27 cellular contexts compared by ENCODE assay signal in the genomic region with DNA sequence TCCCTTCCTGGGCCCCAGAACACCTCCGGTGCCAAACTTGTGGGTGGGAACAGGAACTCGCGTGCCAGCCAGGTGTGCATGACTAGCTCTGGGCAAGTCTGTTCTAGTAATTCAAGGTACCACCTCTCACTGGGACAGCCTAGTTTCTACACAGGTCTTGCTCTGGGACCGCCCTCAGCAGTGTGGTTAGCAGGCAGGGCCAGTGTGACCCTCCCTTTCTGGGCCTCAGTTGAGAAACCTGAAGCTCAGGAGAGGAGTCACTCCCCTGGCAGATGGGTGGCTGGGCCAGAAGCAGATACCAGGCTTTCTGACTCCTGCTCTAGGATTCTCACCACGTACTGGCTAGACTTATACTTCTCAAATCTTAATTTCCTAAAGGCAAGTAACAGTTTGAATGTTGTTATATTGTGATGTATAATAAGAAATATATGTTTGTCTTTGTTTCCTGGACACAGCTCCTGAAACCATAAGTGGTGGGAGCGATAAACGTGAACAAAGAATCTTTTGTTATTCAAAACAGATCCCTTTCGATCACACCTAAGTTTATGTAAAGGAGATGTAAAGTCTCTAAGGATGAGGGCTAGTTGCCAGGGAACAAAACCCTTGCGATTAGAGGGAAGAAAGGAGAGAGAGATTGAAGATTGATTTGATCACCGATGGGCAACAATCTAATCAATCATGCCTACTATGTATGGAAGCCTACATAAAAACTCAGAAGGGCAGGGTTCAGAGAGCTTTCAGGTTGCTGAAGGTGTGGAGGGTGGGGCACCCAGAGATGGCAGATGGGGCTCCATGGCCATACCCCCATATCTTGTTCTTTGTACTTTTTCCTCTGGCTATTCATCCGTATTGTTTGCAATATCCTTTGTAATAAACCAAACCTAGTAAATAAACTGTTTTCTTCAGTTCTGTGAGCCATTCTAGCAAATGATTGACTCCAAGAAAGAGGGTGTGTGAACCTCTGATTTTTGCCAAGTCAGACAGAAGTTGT. TPM values are rescaled to one million over a fixed set of nuclear protein-coding genes. Genes with fewer than 3 reads are reported as not detected.
DNase-seq lines count a peak whose midpoint lies in the region; ATAC-seq, FAIRE-seq and TF ChIP-seq lines count a peak whose summit lies in the region.
"Had no signal": no experiment of that assay in that cellular context is flagged by ENCODE, and none has a peak within 500 bp of the region (broad histone marks: within the 10 kb centered on the region; RNA-seq: fewer than 3 reads in every experiment).

No MANE protein-coding gene starts in this region.

- H3K4me1 Mint-ChIP-seq in activated naive CD8-positive, alpha-beta T cell treated with anti-CD3 and anti-CD28 coated beads for 36 hours: peaks cover 2% of the 10 kb centered on the region
- H3K4me1 Mint-ChIP-seq: activated B cell treated with CpG ODN at 0.5 μM for 24 hours; CD8-positive, alpha-beta memory T cell; naive thymus-derived CD8-positive, alpha-beta T cell had no signal

- H3K27ac ChIP-seq in right lobe of liver (peak overlapping the region in 2 of 3 donors; percentile 61 to 86), urinary bladder (ENCODE audit: low read depth) (peak overlapping the region; percentile 34)
- H3K27ac ChIP-seq: hepatocyte, SJCRH30 had no signal

- intact Hi-C loops in right lobe of liver (cut with DNase I): no loop called here
- intact Hi-C loops in sciatic nerve (cut with DNase I): no loop called here

- DNase-seq in LoVo (ENCODE audit: low spot score): peak; percentile 88
- DNase-seq in bronchial epithelial cell (ENCODE audit: low read depth): peak; percentile 99
- DNase-seq in right lobe of liver: no peak
- DNase-seq in activated naive CD8-positive, alpha-beta T cell treated with anti-CD3 and anti-CD28 coated beads for 36 hours: no peak
- DNase-seq in sciatic nerve (ENCODE audit: low spot score): no peak
- DNase-seq: activated B cell treated with CpG ODN at 0.5 μM for 24 hours; activated CD8-positive, alpha-beta T cell treated with anti-CD3 and anti-CD28 coated beads, Interleukin-2, amount 10 ng/mL, durations not matched to agents 7 days and 5 days; activated naive CD4-positive, alpha-beta T cell treated with anti-CD3 and anti-CD28 coated beads, Interleukin-2, amount 50 U/mL, for 16 hours; activated T-cell treated with anti-CD3 and anti-CD28 coated beads, Interleukin-2, amount 50 U/mL, for 24 hours; CD8-positive, alpha-beta memory T cell; Kasumi-1; naive thymus-derived CD8-positive, alpha-beta T cell; NCI-H1105; NCI-H748 treated with DMSO at 0.1 percent for 48 hours; SJCRH30; substantia nigra had no signal

- no peak for ATAC-seq in right lobe of liver
- no peak for ATAC-seq in HG03280 (IDR thresholded peaks at IDR 0.05; ENCODE audit: unreplicated experiment)
- no peak for ATAC-seq in sciatic nerve
- ATAC-seq: activated CD8-positive, alpha-beta T cell treated with anti-CD3 and anti-CD28 coated beads, Interleukin-2, amount 10 ng/mL, durations not matched to agents 7 days and 5 days; naive thymus-derived CD8-positive, alpha-beta T cell had no signal

- H3K4me3 Mint-ChIP-seq in activated naive CD8-positive, alpha-beta T cell treated with anti-CD3 and anti-CD28 coated beads for 36 hours: no peak overlapping the region
- H3K4me3 Mint-ChIP-seq: activated B cell treated with CpG ODN at 0.5 μM for 24 hours; activated CD8-positive, alpha-beta T cell treated with anti-CD3 and anti-CD28 coated beads, Interleukin-2, amount 10 ng/mL, durations not matched to agents 7 days and 5 days; activated T-cell treated with anti-CD3 and anti-CD28 coated beads, Interleukin-2, amount 50 U/mL, for 24 hours; CD8-positive, alpha-beta memory T cell; memory B cell; naive thymus-derived CD8-positive, alpha-beta T cell had no signal

- TF ChIP-seq POLR2A in right lobe of liver (IDR thresholded peaks at IDR 0.05): no peak

- no peak overlapping the region for H3K27ac Mint-ChIP-seq in activated naive CD8-positive, alpha-beta T cell treated with anti-CD3 and anti-CD28 coated beads for 36 hours
- H3K27ac Mint-ChIP-seq: activated B cell treated with CpG ODN at 0.5 μM for 24 hours; activated CD8-positive, alpha-beta T cell treated with anti-CD3 and anti-CD28 coated beads, Interleukin-2, amount 10 ng/mL, durations not matched to agents 7 days and 5 days; activated T-cell treated with anti-CD3 and anti-CD28 coated beads, Interleukin-2, amount 50 U/mL, for 24 hours; memory B cell; naive thymus-derived CD8-positive, alpha-beta T cell; progenitor cell of endocrine pancreas had no signal

- no peaks in the 10 kb centered on the region for H3K36me3 ChIP-seq in bronchial epithelial cell (ENCODE audit: control insufficient read depth, insufficient read depth, low read length)
- no peaks in the 10 kb centered on the region for H3K36me3 ChIP-seq in right lobe of liver
- H3K36me3 ChIP-seq in urinary bladder (ENCODE audit: insufficient read depth): no peaks in the 10 kb centered on the region
- H3K36me3 ChIP-seq: SJCRH30 had no signal

- FAIRE-seq in bronchial epithelial cell (lab: Jason Lieb, UNC): peak; percentile 99
- FAIRE-seq: astrocyte, GM18507 had no signal

- no peaks in the 10 kb centered on the region for H3K9me3 Mint-ChIP-seq in activated naive CD8-positive, alpha-beta T cell treated with anti-CD3 and anti-CD28 coated beads for 36 hours
- H3K9me3 Mint-ChIP-seq: activated B cell treated with CpG ODN at 0.5 μM for 24 hours; activated T-cell treated with anti-CD3 and anti-CD28 coated beads, Interleukin-2, amount 50 U/mL, for 24 hours; CD8-positive, alpha-beta memory T cell; memory B cell had no signal

- no peak for TF ChIP-seq CTCF in bronchial epithelial cell (IDR thresholded peaks at IDR 0.05; ENCODE audit: insufficient read depth, low read length, severe bottlenecking)
- no peak for TF ChIP-seq CTCF in right lobe of liver (IDR thresholded peaks at IDR 0.05)

- H3K4me1 ChIP-seq in right lobe of liver (peaks cover 0 to 45% (median 4%) of the 10 kb centered on the region in 4 donors), urinary bladder (ENCODE audit: insufficient read depth) (no peaks in the 10 kb centered on the region)
- H3K4me1 ChIP-seq: SJCRH30 had no signal

- no peaks in the 10 kb centered on the region for H3K27me3 ChIP-seq in bronchial epithelial cell (ENCODE audit: control insufficient read depth, insufficient read depth, low read length)
- no peaks in the 10 kb centered on the region for H3K27me3 ChIP-seq in right lobe of liver
- H3K27me3 ChIP-seq: hepatocyte, SJCRH30 had no signal

- no peaks in the 10 kb centered on the region for H3K9me3 ChIP-seq in right lobe of liver
- H3K9me3 ChIP-seq: SJCRH30 had no signal

- peaks cover 4% of the 10 kb centered on the region for H3K27me3 Mint-ChIP-seq in activated naive CD8-positive, alpha-beta T cell treated with anti-CD3 and anti-CD28 coated beads for 36 hours
- H3K27me3 Mint-ChIP-seq: progenitor cell of endocrine pancreas had no signal

- no peaks in the 10 kb centered on the region for H3K36me3 Mint-ChIP-seq in activated naive CD8-positive, alpha-beta T cell treated with anti-CD3 and anti-CD28 coated beads for 36 hours
- H3K36me3 Mint-ChIP-seq: CD8-positive, alpha-beta memory T cell; memory B cell; naive thymus-derived CD8-positive, alpha-beta T cell had no signal

- H3K4me3 ChIP-seq in bronchial epithelial cell (ENCODE audit: low read depth, low read length) (peak overlapping the region; percentile 61), right lobe of liver (peak overlapping the region in 1 of 3 donors; percentile 49), urinary bladder (ENCODE audit: low read depth, low read length) (peak overlapping the region; percentile 2)
- H3K4me3 ChIP-seq: hepatocyte, SJCRH30 had no signal

- WGBS in right lobe of liver (ENCODE audit: insufficient coverage, low coverage, low lambda C conversion rate, missing lambda C conversion rate): 68% methylated on average over 8 of the region's 11 CpGs
- WGBS in urinary bladder: 81% methylated on average over 11 of the region's 11 CpGs

RNA-seq across cellular contexts. Expression of a gene that starts 1.0 kb away (rescaled TPM):
- 12.9 and 43.0 TPM in 2 replicates for total RNA-seq in bronchial epithelial cell
- total RNA-seq in right lobe of liver: 100 to 1,000 TPM in 4 of 6 experiments, 10 to 100 TPM in 2; 79.4 to 315 (median 139) TPM
- 17.6 TPM for total RNA-seq in urinary bladder
- polyA plus RNA-seq in urinary bladder: 19.9 TPM
- total RNA-seq in activated naive CD8-positive, alpha-beta T cell treated with anti-CD3 and anti-CD28 coated beads for 36 hours: not detected
- total RNA-seq in sciatic nerve: not detected
- total RNA-seq: activated B cell treated with CpG ODN at 0.5 μM for 24 hours; activated CD8-positive, alpha-beta T cell treated with anti-CD3 and anti-CD28 coated beads, Interleukin-2, amount 10 ng/mL, durations not matched to agents 7 days and 5 days; astrocyte; CD8-positive, alpha-beta memory T cell; Daoy; naive thymus-derived CD8-positive, alpha-beta T cell; OCI-LY7; progenitor cell of endocrine pancreas; SJCRH30; T-helper 2 cell treated with Interferon-gamma antibody and Interleukin-4, amounts not matched to agents 100 ng/mL and 5 ng/mL, for 36 hours had no signal
- polyA plus RNA-seq: CD8-positive, alpha-beta memory T cell; naive thymus-derived CD8-positive, alpha-beta T cell had no signal

RNA-seq across cellular contexts. Expression of a gene that starts 10.0 kb away (rescaled TPM):
- 0.53 and 2.2 TPM in 2 replicates for total RNA-seq in bronchial epithelial cell
- 1 to 10 TPM; 1.3 to 6.9 (median 4.6) TPM for total RNA-seq in right lobe of liver
- total RNA-seq in urinary bladder: 2.5 TPM
- 0.08 TPM for polyA plus RNA-seq in urinary bladder
- total RNA-seq in activated naive CD8-positive, alpha-beta T cell treated with anti-CD3 and anti-CD28 coated beads for 36 hours: not detected
- not detected for total RNA-seq in sciatic nerve
- total RNA-seq: activated B cell treated with CpG ODN at 0.5 μM for 24 hours; activated CD8-positive, alpha-beta T cell treated with anti-CD3 and anti-CD28 coated beads, Interleukin-2, amount 10 ng/mL, durations not matched to agents 7 days and 5 days; astrocyte; CD8-positive, alpha-beta memory T cell; naive thymus-derived CD8-positive, alpha-beta T cell; OCI-LY7; progenitor cell of endocrine pancreas; SJCRH30; T-helper 2 cell treated with Interferon-gamma antibody and Interleukin-4, amounts not matched to agents 100 ng/mL and 5 ng/mL, for 36 hours had no signal
- polyA plus RNA-seq: CD8-positive, alpha-beta memory T cell; hepatocyte; naive thymus-derived CD8-positive, alpha-beta T cell had no signal

RNA-seq across cellular contexts. Expression of a gene that starts 20.0 kb away (rescaled TPM):
- total RNA-seq in bronchial epithelial cell (0.26 TPM in 1 of 2 replicates, not detected in the other), right lobe of liver (100 to 1,000 TPM in 4 of 6 experiments, 10 to 100 TPM in 2; 91.6 to 365 (median 108) TPM), urinary bladder (not detected), sciatic nerve (not detected)
- 0.16 TPM for polyA plus RNA-seq in urinary bladder
- not detected for total RNA-seq in activated naive CD8-positive, alpha-beta T cell treated with anti-CD3 and anti-CD28 coated beads for 36 hours
- total RNA-seq: activated B cell treated with CpG ODN at 0.5 μM for 24 hours; activated CD8-positive, alpha-beta T cell treated with anti-CD3 and anti-CD28 coated beads, Interleukin-2, amount 10 ng/mL, durations not matched to agents 7 days and 5 days; astrocyte; CD8-positive, alpha-beta memory T cell; naive thymus-derived CD8-positive, alpha-beta T cell; OCI-LY7; progenitor cell of endocrine pancreas; SJCRH30; T-helper 2 cell treated with Interferon-gamma antibody and Interleukin-4, amounts not matched to agents 100 ng/mL and 5 ng/mL, for 36 hours had no signal
- polyA plus RNA-seq: CD8-positive, alpha-beta memory T cell; naive thymus-derived CD8-positive, alpha-beta T cell had no signal

RNA-seq across cellular contexts. Expression of a gene that starts 21.0 kb away (rescaled TPM):
- total RNA-seq in bronchial epithelial cell: 0.26 and 3.3 TPM in 2 replicates
- total RNA-seq in right lobe of liver: 10 to 100 TPM in 1 of 6 experiments, 1 to 10 TPM in 5; 1.3 to 10.0 (median 3.8) TPM
- 0.79 TPM for total RNA-seq in urinary bladder
- not detected for polyA plus RNA-seq in urinary bladder
- total RNA-seq in activated naive CD8-positive, alpha-beta T cell treated with anti-CD3 and anti-CD28 coated beads for 36 hours: not detected
- total RNA-seq in sciatic nerve: not detected
- total RNA-seq: activated B cell treated with CpG ODN at 0.5 μM for 24 hours; activated CD8-positive, alpha-beta T cell treated with anti-CD3 and anti-CD28 coated beads, Interleukin-2, amount 10 ng/mL, durations not matched to agents 7 days and 5 days; astrocyte; CD8-positive, alpha-beta memory T cell; chondrocyte; hepatocyte; naive thymus-derived CD8-positive, alpha-beta T cell; OCI-LY7; progenitor cell of endocrine pancreas; SJCRH30; T-helper 2 cell treated with Interferon-gamma antibody and Interleukin-4, amounts not matched to agents 100 ng/mL and 5 ng/mL, for 36 hours had no signal
- polyA plus RNA-seq: CD8-positive, alpha-beta memory T cell; hepatocyte; naive thymus-derived CD8-positive, alpha-beta T cell had no signal

RNA-seq across cellular contexts. Expression of a gene that starts 26.8 kb away (rescaled TPM):
- total RNA-seq in bronchial epithelial cell (0.26 and 2.9 TPM in 2 replicates), right lobe of liver (1,000 to 10,000 TPM in 1 of 6 experiments, 100 to 1,000 TPM in 4, 10 to 100 TPM in 1; 98.7 to 1,011 (median 214) TPM), urinary bladder (1.1 TPM), sciatic nerve (not detected)
- polyA plus RNA-seq in urinary bladder: 1.2 TPM
- total RNA-seq in activated naive CD8-positive, alpha-beta T cell treated with anti-CD3 and anti-CD28 coated beads for 36 hours: not detected
- total RNA-seq: activated B cell treated with CpG ODN at 0.5 μM for 24 hours; activated CD8-positive, alpha-beta T cell treated with anti-CD3 and anti-CD28 coated beads, Interleukin-2, amount 10 ng/mL, durations not matched to agents 7 days and 5 days; astrocyte; CD8-positive, alpha-beta memory T cell; chondrocyte; Daoy; hepatocyte; naive thymus-derived CD8-positive, alpha-beta T cell; OCI-LY7; progenitor cell of endocrine pancreas; SJCRH30; T-helper 2 cell treated with Interferon-gamma antibody and Interleukin-4, amounts not matched to agents 100 ng/mL and 5 ng/mL, for 36 hours had no signal
- polyA plus RNA-seq: CD8-positive, alpha-beta memory T cell; hepatocyte; naive thymus-derived CD8-positive, alpha-beta T cell had no signal

Comparison
In these comparisons a context has a peak if more than half of its experiments do, and no peak if none do; other contexts are left out.
1. DNase-seq: peak in LoVo (single experiment) and bronchial epithelial cell (single experiment); none in right lobe of liver (0 of 3), activated naive CD8-positive, alpha-beta T cell treated with anti-CD3 and anti-CD28 coated beads for 36 hours (single experiment) and sciatic nerve (single experiment).
2. RNA of a gene that starts 1.0 kb away (total RNA-seq): 79.4 to 315 TPM in right lobe of liver, 17.6 TPM in urinary bladder (single experiment) and 12.9 to 43.0 TPM in bronchial epithelial cell; not detected in sciatic nerve (single experiment) and not detected in activated naive CD8-positive, alpha-beta T cell treated with anti-CD3 and anti-CD28 coated beads for 36 hours; every median in the first group is over 10 times any median in the second.
3. RNA of a gene that starts 20.0 kb away (total RNA-seq): 91.6 to 365 TPM in right lobe of liver; 0.26 TPM in bronchial epithelial cell, not detected in urinary bladder (single experiment), not detected in activated naive CD8-positive, alpha-beta T cell treated with anti-CD3 and anti-CD28 coated beads for 36 hours and not detected in sciatic nerve (single experiment); every median in the first group is over 10 times any median in the second.